Comparison of ENCODE assay signal across 8 cellular contexts in genomic region chr12:54958048-54958658, GRCh38. TPM values are rescaled to one million over a fixed set of nuclear protein-coding genes. Genes with fewer than 3 reads are reported as not detected.
A peak's percentile ranks its signal among the peaks of the same experiment; 100 is the strongest.
DNase-seq lines count a peak whose midpoint lies in the region; FAIRE-seq and TF ChIP-seq lines count a peak whose summit lies in the region.

No MANE protein-coding gene starts in this region.

- no peak overlapping the region for H2AK5ac ChIP-seq in H9 (ENCODE audit: insufficient read length, low read length)
- no peak overlapping the region for H2AK5ac ChIP-seq in H1 (ENCODE audit: low read depth, low read length)
- no peak overlapping the region for H2AK5ac ChIP-seq in mesendoderm (ENCODE audit: low read length)

- no peak overlapping the region for H4K91ac ChIP-seq in H9 (ENCODE audit: insufficient read length, low read depth, low read length)
- H4K91ac ChIP-seq in H1 (replicated peaks; ENCODE audit: insufficient read length, low read length), result no peak overlapping the region

- H2BK12ac ChIP-seq in H9 (ENCODE audit: insufficient read length, low read depth, low read length), result no peak overlapping the region
- H2BK12ac ChIP-seq in H1 (ENCODE audit: low read depth, low read length), result no peak overlapping the region

- no peak overlapping the region for H3K27ac ChIP-seq in H9 (ENCODE audit: insufficient read length, low read depth, low read length)
- peak overlapping the region; percentile 40; the same call in 1 of the 2 replicates for H3K27ac ChIP-seq in VCaP
- no peak overlapping the region for H3K27ac ChIP-seq in H1 (ENCODE audit: low read depth, low read length)
- H3K27ac ChIP-seq in mesendoderm (ENCODE audit: low read depth, low read length), result no peak overlapping the region
- no peak overlapping the region for H3K27ac ChIP-seq in transverse colon

- POLR2A ChIA-PET in H1 (lab: Charles Lee; ENCODE audit: partially characterized antibody), result no interaction called here

- H3K4me1 ChIP-seq in H9 (ENCODE audit: insufficient read depth, low read length), result no peaks in the 10 kb centered on the region
- H3K4me1 ChIP-seq in H1 (replicated peaks in 1 of 4; ENCODE audit: control insufficient read depth in 3 of 4, insufficient read depth in 4 of 4, low read length in 3 of 4), result peaks cover 0 to 5% (median 0%) of the 10 kb centered on the region in 4 experiments; a peak in 2 of 7 replicates
- H3K4me1 ChIP-seq in mesendoderm (ENCODE audit: control insufficient read depth, low read depth, low read length), result no peaks in the 10 kb centered on the region
- no peaks in the 10 kb centered on the region for H3K4me1 ChIP-seq in transverse colon

- H3K23me2 ChIP-seq in H9 (ENCODE audit: insufficient read length, low read depth, low read length, poor library complexity, severe bottlenecking) (no peaks in the 10 kb centered on the region), H1 (ENCODE audit: low read depth, low read length) (no peaks in the 10 kb centered on the region)

- H3K36me3 Mint-ChIP-seq in H9 (ENCODE audit: insufficient read depth in 1 of 3, low read depth in 3 of 3), result peaks cover 0 to 2% (median 0%) of the 10 kb centered on the region in 3 experiments; a peak in 1 of 7 replicates

- no peak overlapping the region for H2BK120ac ChIP-seq in H9 (ENCODE audit: low read depth, low read length, poor library complexity, severe bottlenecking)
- H2BK120ac ChIP-seq in H1 (replicated peaks; ENCODE audit: low read depth, low read length), result no peak overlapping the region
- no peak overlapping the region for H2BK120ac ChIP-seq in mesendoderm (ENCODE audit: low read depth, low read length)

- H3K56ac ChIP-seq in H9 (ENCODE audit: insufficient read length, low read depth, low read length), result no peak overlapping the region
- no peak overlapping the region for H3K56ac ChIP-seq in H1 (replicated peaks; ENCODE audit: insufficient read length, low read depth, low read length)
- H3K56ac ChIP-seq in mesendoderm (ENCODE audit: low read length), result no peak overlapping the region

- TF ChIP-seq EP300 in H1 (IDR thresholded peaks at IDR 0.05; ENCODE audit: borderline replicate concordance in 1 of 2, low read depth in 2 of 2, low read length in 2 of 2) (no peak), transverse colon (IDR thresholded peaks at IDR 0.05; ENCODE audit: low read depth) (no peak)

- no peak for FAIRE-seq in D721Med (lab: Jason Lieb, UNC)
- peak; percentile 74 for FAIRE-seq in H1 (lab: Jason Lieb, UNC)

- H3K4me3 ChIP-seq in H1 (ENCODE audit: extremely low read depth in 1 of 4, insufficient read depth in 2 of 4, low read depth in 3 of 4, low read length in 4 of 4) (no peak overlapping the region), mesendoderm (ENCODE audit: low read length) (no peak overlapping the region), transverse colon (no peak overlapping the region)

- no peaks in the 10 kb centered on the region for H3K36me3 ChIP-seq in H1 (ENCODE audit: control insufficient read depth in 2 of 4, insufficient read depth in 4 of 4, low read length in 3 of 4)
- no peaks in the 10 kb centered on the region for H3K36me3 ChIP-seq in mesendoderm (ENCODE audit: control insufficient read depth, insufficient read depth, low read length)
- no peaks in the 10 kb centered on the region for H3K36me3 ChIP-seq in transverse colon

- H3K4ac ChIP-seq in H9 (ENCODE audit: low read depth, low read length), result no peak overlapping the region
- H3K4ac ChIP-seq in H1 (replicated peaks; ENCODE audit: insufficient read length, low read depth, low read length), result no peak overlapping the region
- no peak overlapping the region for H3K4ac ChIP-seq in mesendoderm (ENCODE audit: low read depth, low read length)

- CTCF ChIA-PET in H1 (lab: Charles Lee; ENCODE audit: partially characterized antibody), result interaction anchor here (0.7 to 7.1 kb wide), 38 partner anchors 8 to 432 kb away, joined by 3 to 89 read pairs (median 4); partner anchors contain the start of genes MUCL1 and OR9K2

- H3K23ac ChIP-seq in H9 (ENCODE audit: insufficient read length, low read depth, low read length) (no peak overlapping the region), H1 (ENCODE audit: insufficient read length) (no peak overlapping the region), mesendoderm (ENCODE audit: low read length) (no peak overlapping the region)

- H2AFZ ChIP-seq in H9 (ENCODE audit: low read length) (no peak overlapping the region), H1 (ENCODE audit: low read length) (no peak overlapping the region)

- no peak overlapping the region for H3K14ac ChIP-seq in H9 (ENCODE audit: insufficient read depth, low read length)
- no peak overlapping the region for H3K14ac ChIP-seq in H1 (ENCODE audit: insufficient read length)

- in situ Hi-C loops in transverse colon (cut with MboI; ENCODE audit: low pct_ligation_motif_present in 1 of 4, low pct_unique_long_range_greater_than_20kb in 1 of 4, low sequenced_read_pairs in 3 of 4), result loop anchor here (10.0 to 25.0 kb wide), 5 partner anchors 103 to 371 kb away; partner anchors contain the start of genes MUCL1 (in 1 of the 4) and PPP1R1A (in 1 of the 4)

- TF ChIP-seq POLR2A in H1 (IDR thresholded peaks at IDR 0.05; ENCODE audit: control extremely low read depth in 1 of 2, low read depth in 2 of 2, low read length in 2 of 2) (no peak), transverse colon (IDR thresholded peaks at IDR 0.05) (no peak)

- peak; percentile 94 to 97 for TF ChIP-seq RAD21 in H1 (IDR thresholded peaks at IDR 0.05 in 1 of 2, conservative IDR thresholded peaks at IDR 0.05 in 1 of 2; ENCODE audit: low read depth in 2 of 2, low read length in 2 of 2)

- no peaks in the 10 kb centered on the region for H3K79me1 ChIP-seq in H9 (ENCODE audit: insufficient read depth, low read depth, low read length, poor library complexity, severe bottlenecking)
- no peaks in the 10 kb centered on the region for H3K79me1 ChIP-seq in H1 (ENCODE audit: low read depth, low read length)
- no peaks in the 10 kb centered on the region for H3K79me1 ChIP-seq in mesendoderm (ENCODE audit: low read length)

- no peak overlapping the region for H3T11ph ChIP-seq in H9 (ENCODE audit: low read length)

- no peak overlapping the region for H3K27ac Mint-ChIP-seq in H9

- H4K5ac ChIP-seq in H9 (ENCODE audit: insufficient read length, low read depth, low read length) (no peak overlapping the region), H1 (ENCODE audit: insufficient read length, low read depth, low read length) (no peak overlapping the region), mesendoderm (ENCODE audit: low read length) (no peak overlapping the region)

- peaks cover 19 to 21% of the 10 kb centered on the region in 2 experiments for H3K4me1 Mint-ChIP-seq in H9

- DNase-seq in D721Med (ENCODE audit: insufficient read length, low spot score) (no peak), H9 (peak; percentile 45), NCI-H2171 (lab: John Stamatoyannopoulos, UW) (peak; percentile 46), H1 (ENCODE audit: low read depth in 1 of 2, low spot score in 2 of 2) (no peak), mesendoderm (peak; percentile 70), transverse colon (peak; percentile 29), DMS79 treated with DMSO at 0.1 percent for 48 hours (lab: John Stamatoyannopoulos, UW) (no peak)

- H3K27me3 Mint-ChIP-seq in H9 (ENCODE audit: low read depth), result no peaks in the 10 kb centered on the region; the same call in 1 of the 2 replicates

- intact Hi-C loops in transverse colon (cut with DNase I; ENCODE audit: low total_unique reads), result loop anchor here (10.0 kb wide), 1 partner anchor 253 kb away; no protein-coding TSS in a partner anchor

- H2BK15ac ChIP-seq in H9 (ENCODE audit: low read depth, low read length) (no peak overlapping the region), H1 (ENCODE audit: low read length) (no peak overlapping the region), mesendoderm (replicated peaks; ENCODE audit: low read depth) (no peak overlapping the region)

- H3K79me2 ChIP-seq in H9 (ENCODE audit: insufficient read depth, low read length) (no peaks in the 10 kb centered on the region), H1 (ENCODE audit: control insufficient read depth in 1 of 2, insufficient read depth in 2 of 2, low read length in 2 of 2) (no peaks in the 10 kb centered on the region), mesendoderm (ENCODE audit: control insufficient read depth, insufficient read depth, low read length) (no peaks in the 10 kb centered on the region)

- H4K20me1 ChIP-seq in H9 (ENCODE audit: control insufficient read depth, insufficient read depth, insufficient read length) (no peaks in the 10 kb centered on the region), H1 (replicated peaks in 1 of 2; ENCODE audit: control insufficient read depth in 1 of 2, insufficient read depth in 2 of 2, low read length in 2 of 2) (no peaks in the 10 kb centered on the region)

- H3K27me3 ChIP-seq in H9 (ENCODE audit: insufficient read depth, low read length) (no peaks in the 10 kb centered on the region), H1 (replicated peaks in 1 of 4; ENCODE audit: control insufficient read depth in 3 of 4, extremely low read depth in 1 of 4, insufficient read depth in 3 of 4, low read length in 3 of 4) (no peaks in the 10 kb centered on the region), mesendoderm (ENCODE audit: insufficient read depth, low read length, poor library complexity) (no peaks in the 10 kb centered on the region), transverse colon (peaks cover 12% of the 10 kb centered on the region)

- H3K9me3 ChIP-seq in H9 (ENCODE audit: control insufficient read depth, low read depth, low read length) (no peaks in the 10 kb centered on the region), H1 (ENCODE audit: insufficient read depth in 2 of 2, low read depth in 1 of 2, low read length in 1 of 2) (no peaks in the 10 kb centered on the region), transverse colon (no peaks in the 10 kb centered on the region)

- H4K8ac ChIP-seq in H9 (replicated peaks; ENCODE audit: insufficient read length, low read depth, low read length) (no peak overlapping the region), H1 (ENCODE audit: extremely low read depth, insufficient read depth, low read length) (no peak overlapping the region), mesendoderm (ENCODE audit: low read depth, low read length) (no peak overlapping the region)

- H3K18ac ChIP-seq in H9 (ENCODE audit: insufficient read length, low read depth, low read length) (no peak overlapping the region), H1 (ENCODE audit: extremely low read depth, low read length) (no peak overlapping the region), mesendoderm (ENCODE audit: low read length) (no peak overlapping the region)

- no peak overlapping the region for H3K4me3 Mint-ChIP-seq in H9

- TF ChIP-seq CTCF in D721Med (IDR thresholded peaks at IDR 0.05; ENCODE audit: insufficient read depth, missing control alignments), result peak; percentile 85
- peak; percentile 84 for TF ChIP-seq CTCF in H9 (conservative IDR thresholded peaks at IDR 0.05)
- TF ChIP-seq CTCF in VCaP (conservative IDR thresholded peaks at IDR 0.05), result peak; percentile 79
- TF ChIP-seq CTCF in H1 (IDR thresholded peaks at IDR 0.05; ENCODE audit: control extremely low read depth in 1 of 3, insufficient read depth in 1 of 3, low read depth in 1 of 3, low read length in 3 of 3), result peak in 2 of 3 experiments; percentile 61 to 70; a peak in 2 of 4 replicates
- peak; percentile 60 to 64 (median 61) for TF ChIP-seq CTCF in transverse colon (IDR thresholded peaks at IDR 0.05)

- no peaks in the 10 kb centered on the region for H3K9me3 Mint-ChIP-seq in H9

- no peak overlapping the region for H3K4me2 ChIP-seq in H9 (ENCODE audit: insufficient read depth, insufficient read length, low read length)
- no peak overlapping the region for H3K4me2 ChIP-seq in H1 (ENCODE audit: insufficient read depth in 1 of 2, low read depth in 2 of 2, low read length in 2 of 2)
- H3K4me2 ChIP-seq in mesendoderm (ENCODE audit: low read length), result no peak overlapping the region

- H2BK20ac ChIP-seq in H9 (ENCODE audit: low read depth, low read length, poor library complexity, severe bottlenecking), result no peak overlapping the region
- no peak overlapping the region for H2BK20ac ChIP-seq in H1 (ENCODE audit: low read length)

- H3K9ac ChIP-seq in H9 (ENCODE audit: extremely low read depth, insufficient read length, low read length), result no peak overlapping the region
- H3K9ac ChIP-seq in H1 (replicated peaks in 1 of 4; ENCODE audit: extremely low read depth in 1 of 4, low read depth in 3 of 4, low read length in 3 of 4), result no peak overlapping the region
- no peak overlapping the region for H3K9ac ChIP-seq in mesendoderm (ENCODE audit: low read length)

- H2BK5ac ChIP-seq in H9 (ENCODE audit: insufficient read length, low read length) (no peak overlapping the region), H1 (ENCODE audit: low read depth, low read length) (no peak overlapping the region), mesendoderm (ENCODE audit: low read length) (no peak overlapping the region)

- WGBS in H9 (ENCODE audit: extremely low coverage, insufficient read length, low lambda C conversion rate), result no CpG with 5 or more reads among the region's 3 CpGs
- 89% methylated on average over 3 of the region's 3 CpGs; no CpG with 5 or more reads in 1 of the 2 experiments for WGBS in H1 (ENCODE audit: extremely low coverage in 1 of 2, insufficient coverage in 1 of 2, insufficient read length in 1 of 2, insufficient replicate concordance in 2 of 2, low coverage in 1 of 2, low lambda C conversion rate in 2 of 2, missing lambda C conversion rate in 1 of 2), 2 experiments
- no CpG with 5 or more reads among the region's 3 CpGs for WGBS in mesendoderm (ENCODE audit: extremely low coverage, insufficient coverage, low lambda C conversion rate)
- WGBS in transverse colon (ENCODE audit: low coverage in 1 of 2), 2 donors, result 73 to 96% methylated on average over 3 of the region's 3 CpGs

RNA-seq across cellular contexts. Expression of gene TESPA1, which starts 26.4 kb away (rescaled TPM):
- total RNA-seq in H9 (2021) (not detected in 2 replicates), transverse colon (10 to 100 TPM in 1 of 4 donors, 1 to 10 TPM in 3; 1.6 to 15.3 (median 4.3) TPM)
- not detected in 2 replicates for total RNA-seq in H1 (2021; fragmentation: NEBNext Ultra II Directional; extraction: Animal tissue kit (Norgen Biotek cat#: 25700))
- not detected in 2 replicates for polyA plus RNA-seq in H1 (2011; rRNA removed)
- polyA plus RNA-seq in H1 (2011; cell fraction: cytosol; rRNA removed), result not detected
- 0.07 TPM for polyA plus RNA-seq in H1 (2011; cell fraction: nucleus; rRNA removed)
- polyA plus RNA-seq in H1 (2012, experiment 1 of 2), result not detected in 4 replicates
- polyA plus RNA-seq in H1 (2012, experiment 2 of 2), result not detected
- 0.10 TPM for polyA plus RNA-seq in H1 (2013, experiment 1 of 2)
- polyA plus RNA-seq in H1 (2013, experiment 2 of 2), result 0.07 TPM
- 0.19 TPM in 1 of 2 replicates, not detected in the other for polyA minus RNA-seq in H1 (2011; rRNA and poly(A)+ RNA removed)
- polyA minus RNA-seq in H1 (2011; cell fraction: cytosol; rRNA and poly(A)+ RNA removed), result not detected
- not detected for polyA minus RNA-seq in H1 (2011; cell fraction: nucleus; rRNA and poly(A)+ RNA removed)
- 0.28 TPM for polyA plus RNA-seq in mesendoderm (2013, experiment 1 of 2)
- 0.22 TPM for polyA plus RNA-seq in mesendoderm (2013, experiment 2 of 2)

Comparison
In these comparisons a context has a peak if more than half of its experiments do, and no peak if none do; other contexts are left out.
1. DNase-seq: peak in H9 (single experiment), NCI-H2171 (single experiment), mesendoderm (single experiment) and transverse colon (single experiment); none in D721Med (single experiment), H1 (0 of 2) and DMS79 treated with DMSO at 0.1 percent for 48 hours (single experiment).
2. Peak in every context shown above with its lines, with median percentiles within 50 percentile points of each other: CTCF ChIP-seq.